Comparison of ENCODE assay signal across 26 cellular contexts in the genomic region with DNA sequence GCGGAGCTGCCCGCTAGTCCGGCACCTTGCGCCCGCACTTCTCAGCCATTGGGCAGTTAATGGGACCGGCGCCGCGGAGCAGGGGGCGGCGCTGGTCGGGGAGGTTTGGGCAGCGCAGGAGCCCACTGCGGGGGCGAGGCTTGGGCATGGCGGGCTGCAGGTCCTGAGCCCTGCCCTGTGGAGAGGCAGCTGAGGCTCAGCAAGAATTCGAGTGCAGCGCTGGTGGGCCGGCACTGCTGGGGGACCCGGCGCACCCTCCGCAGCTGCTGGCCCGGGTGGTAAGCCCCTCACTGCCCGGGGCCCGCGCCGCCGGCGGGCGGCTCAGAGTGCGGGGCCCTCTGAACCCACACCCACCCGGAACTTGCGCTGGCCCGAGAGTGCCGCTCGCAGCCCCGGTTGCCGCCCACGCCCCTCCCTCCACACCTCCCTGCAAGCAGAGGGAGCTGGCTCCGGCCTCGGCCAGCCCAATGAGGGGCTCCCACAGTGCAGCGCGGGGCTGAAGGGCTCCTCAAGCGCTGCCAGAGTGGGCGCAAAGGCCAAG.
DNase-seq lines count a peak whose midpoint lies in the region; ATAC-seq and TF ChIP-seq lines count a peak whose summit lies in the region.
"Had no signal": no experiment of that assay in that cellular context is flagged by ENCODE, and none has a peak within 500 bp of the region (broad histone marks: within the 10 kb centered on the region; RNA-seq: fewer than 3 reads in every experiment).

No MANE protein-coding gene starts in this region.

- H3K27me3 ChIP-seq in kidney epithelial cell (ENCODE audit: control insufficient read depth, insufficient read depth, low read length) = no peaks in the 10 kb centered on the region
- H3K27me3 ChIP-seq: esophagus muscularis mucosa, gastrocnemius medialis, neutrophil had no signal

- no peaks in the 10 kb centered on the region for H3K36me3 ChIP-seq in kidney epithelial cell (ENCODE audit: control insufficient read depth, insufficient read depth, low read length)
- H3K36me3 ChIP-seq: esophagus muscularis mucosa, gastrocnemius medialis, neutrophil had no signal

- TF ChIP-seq CTCF in endothelial cell (IDR thresholded peaks at IDR 0.05; ENCODE audit: unreplicated experiment) (no peak), kidney epithelial cell (IDR thresholded peaks at IDR 0.05; ENCODE audit: insufficient read depth, low read length, poor library complexity, severe bottlenecking) (no peak), foreskin fibroblast (IDR thresholded peaks at IDR 0.05; ENCODE audit: low read depth, low read length) (no peak)

- no peaks in the 10 kb centered on the region for H3K4me1 Mint-ChIP-seq in endothelial cell (ENCODE audit: unreplicated experiment)
- H3K4me1 Mint-ChIP-seq: activated CD8-positive, alpha-beta memory T cell treated with anti-CD3 and anti-CD28 coated beads, Interleukin-2, amount 10 ng/mL, durations not matched to agents 7 days and 5 days; activated naive CD8-positive, alpha-beta T cell treated with anti-CD3 and anti-CD28 coated beads for 36 hours; B cell; CD8-positive, alpha-beta memory T cell had no signal

- DNase-seq in Daoy (ENCODE audit: low read depth) = peak; percentile 11
- DNase-seq in HuH-7 (ENCODE audit: low spot score) = peak; percentile 44
- DNase-seq in endothelial cell (ENCODE audit: low spot score) = peak; percentile 65
- DNase-seq in kidney epithelial cell (ENCODE audit: low read depth) = no peak
- no peak for DNase-seq in NCI-H774 (lab: John Stamatoyannopoulos, UW)
- DNase-seq in foreskin fibroblast = no peak
- DNase-seq: activated CD4-positive, alpha-beta T cell treated with anti-CD3 and anti-CD28 coated beads, Interleukin-2, amount 50 U/mL, for 1 hour; activated CD8-positive, alpha-beta memory T cell treated with anti-CD3 and anti-CD28 coated beads, Interleukin-2, amount 10 ng/mL, durations not matched to agents 7 days and 5 days; activated naive CD8-positive, alpha-beta T cell treated with anti-CD3 and anti-CD28 coated beads for 36 hours; CD8-positive, alpha-beta memory T cell; DMS153; effector memory CD4-positive, alpha-beta T cell; gastrocnemius medialis; left colon; mesenchymal stem cell; NCI-H1048; NCI-H1694 treated with DMSO at 0.1 percent for 48 hours; SHP77; substantia nigra; T-helper 9 cell had no signal

- H3K4me3 ChIP-seq in kidney epithelial cell (ENCODE audit: low read depth, low read length) (peak overlapping the region; percentile 3), foreskin fibroblast (ENCODE audit: low read depth in 1 of 2, low read length in 2 of 2) (no peak overlapping the region)
- H3K4me3 ChIP-seq: esophagus muscularis mucosa, gastrocnemius medialis, psoas muscle had no signal

- H3K27me3 Mint-ChIP-seq in endothelial cell (ENCODE audit: unreplicated experiment) = peaks cover 1% of the 10 kb centered on the region
- H3K27me3 Mint-ChIP-seq: activated CD8-positive, alpha-beta memory T cell treated with anti-CD3 and anti-CD28 coated beads, Interleukin-2, amount 10 ng/mL, durations not matched to agents 7 days and 5 days; activated naive CD8-positive, alpha-beta T cell treated with anti-CD3 and anti-CD28 coated beads for 36 hours; B cell; CD8-positive, alpha-beta memory T cell had no signal

- ATAC-seq in GM21360 (IDR thresholded peaks at IDR 0.05; ENCODE audit: unreplicated experiment) (no peak), HG02852 (IDR thresholded peaks at IDR 0.05; ENCODE audit: unreplicated experiment) (no peak)
- ATAC-seq: activated CD8-positive, alpha-beta memory T cell treated with anti-CD3 and anti-CD28 coated beads, Interleukin-2, amount 10 ng/mL, durations not matched to agents 7 days and 5 days; gastrocnemius medialis; left colon; psoas muscle had no signal

- no peaks in the 10 kb centered on the region for H3K36me3 Mint-ChIP-seq in endothelial cell (ENCODE audit: low read depth, unreplicated experiment)
- H3K36me3 Mint-ChIP-seq: activated CD8-positive, alpha-beta memory T cell treated with anti-CD3 and anti-CD28 coated beads, Interleukin-2, amount 10 ng/mL, durations not matched to agents 7 days and 5 days; activated naive CD8-positive, alpha-beta T cell treated with anti-CD3 and anti-CD28 coated beads for 36 hours; CD8-positive, alpha-beta memory T cell had no signal

- no peak overlapping the region for H3K27ac Mint-ChIP-seq in endothelial cell (ENCODE audit: unreplicated experiment)
- H3K27ac Mint-ChIP-seq: activated CD8-positive, alpha-beta memory T cell treated with anti-CD3 and anti-CD28 coated beads, Interleukin-2, amount 10 ng/mL, durations not matched to agents 7 days and 5 days; activated naive CD8-positive, alpha-beta T cell treated with anti-CD3 and anti-CD28 coated beads for 36 hours; B cell had no signal

- no peaks in the 10 kb centered on the region for H3K9me3 Mint-ChIP-seq in endothelial cell (ENCODE audit: unreplicated experiment)

- peak overlapping the region; percentile 88 for H3K4me3 Mint-ChIP-seq in endothelial cell (ENCODE audit: unreplicated experiment)
- H3K4me3 Mint-ChIP-seq: activated CD8-positive, alpha-beta memory T cell treated with anti-CD3 and anti-CD28 coated beads, Interleukin-2, amount 10 ng/mL, durations not matched to agents 7 days and 5 days; activated naive CD8-positive, alpha-beta T cell treated with anti-CD3 and anti-CD28 coated beads for 36 hours; B cell; CD8-positive, alpha-beta memory T cell had no signal

Comparison
In these comparisons a context has a peak if more than half of its experiments do, and no peak if none do; other contexts are left out.
1. DNase-seq: peak in Daoy (single experiment), HuH-7 (single experiment) and endothelial cell (single experiment); none in kidney epithelial cell (single experiment), NCI-H774 (single experiment) and foreskin fibroblast (0 of 2).